Comparison of ENCODE assay signal across 8 cellular contexts in genomic region chrX:71181558-71181909, GRCh38. TPM values are rescaled to one million over a fixed set of nuclear protein-coding genes. Genes with fewer than 3 reads are reported as not detected.
DNase-seq lines count a peak whose midpoint lies in the region; FAIRE-seq and TF ChIP-seq lines count a peak whose summit lies in the region.

No MANE protein-coding gene starts in this region.

- H3K4me1 Mint-ChIP-seq in activated naive CD4-positive, alpha-beta T cell treated with anti-CD3 and anti-CD28 coated beads for 36 hours (ENCODE audit: low read depth) = peaks cover 14% of the 10 kb centered on the region

- peak overlapping the region; percentile 90 for H3K4me3 Mint-ChIP-seq in activated naive CD4-positive, alpha-beta T cell treated with anti-CD3 and anti-CD28 coated beads for 36 hours

- peak overlapping the region; percentile 2 for H3K4me3 ChIP-seq in HEK293 (ENCODE audit: low read depth, low read length)
- H3K4me3 ChIP-seq in right atrium auricular region = peak overlapping the region; percentile 33 to 43

- no peaks in the 10 kb centered on the region for H3K27me3 Mint-ChIP-seq in activated naive CD4-positive, alpha-beta T cell treated with anti-CD3 and anti-CD28 coated beads for 36 hours (ENCODE audit: low read depth)

- H3K27ac ChIP-seq in HEK293 (ENCODE audit: extremely low read depth, low read depth, low read length) = peak overlapping the region; percentile 65
- H3K27ac ChIP-seq in right atrium auricular region = peak overlapping the region; percentile 73 to 86

- H3K9me3 ChIP-seq in HEK293 (ENCODE audit: control insufficient read depth, insufficient read depth, low read depth, low read length) (no peaks in the 10 kb centered on the region), right atrium auricular region (no peaks in the 10 kb centered on the region)

- DNase-seq in GM12891 (ENCODE audit: insufficient read length, low spot score) (no peak), NCI-H69 (lab: John Stamatoyannopoulos, UW) (peak; percentile 69), right atrium auricular region (ENCODE audit: low spot score) (no peak), 8988T (no peak), GM19239 (ENCODE audit: insufficient read length, low spot score) (no peak)
- peak; percentile 69 for DNase-seq in activated naive CD4-positive, alpha-beta T cell treated with anti-CD3 and anti-CD28 coated beads for 36 hours
- peak; percentile 34 for DNase-seq in stimulated activated CD4-positive, alpha-beta T cell treated with anti-CD3 and anti-CD28 coated beads, Interleukin-12 subunit alpha, Interleukin-12 subunit beta, amount 100 ng/mL, for 4 hours

- TF ChIP-seq POLR2A in GM12891 (IDR thresholded peaks at IDR 0.05; ENCODE audit: low read depth, low read length) = no peak

- H3K27ac Mint-ChIP-seq in activated naive CD4-positive, alpha-beta T cell treated with anti-CD3 and anti-CD28 coated beads for 36 hours = peak overlapping the region; percentile 99

- CTCF ChIA-PET in HEK293 (lab: Yijun Ruan, JAX) = interaction anchor here (0.6 to 6.6 kb wide), 6 partner anchors 118 to 471 kb away, joined by 3 to 40 read pairs (median 4); no protein-coding TSS in a partner anchor
- CTCF ChIA-PET in activated naive CD4-positive, alpha-beta T cell treated with anti-CD3 and anti-CD28 coated beads for 36 hours (lab: Charles Lee) = interaction anchor here (0.9 to 1.0 kb wide), 2 partner anchors 11 to 64 kb away, joined by 3 read pairs; no protein-coding TSS in a partner anchor

- intact Hi-C loops in activated naive CD4-positive, alpha-beta T cell treated with anti-CD3 and anti-CD28 coated beads for 36 hours (cut with micrococcal nuclease) = loop anchor here (2.0 to 5.0 kb wide), 3 partner anchors 69 to 437 kb away; partner anchors contain the start of genes CXCR3, IL2RG and OGT

- H3K27me3 ChIP-seq in right atrium auricular region = no peaks in the 10 kb centered on the region

- H3K4me1 ChIP-seq in HEK293 (ENCODE audit: control insufficient read depth, insufficient read depth, low read length) (peaks cover 3% of the 10 kb centered on the region; the same call in 1 of the 2 replicates), right atrium auricular region (peaks cover 0 to 6% of the 10 kb centered on the region in 2 donors)

- POLR2A ChIA-PET in HEK293 (lab: Yijun Ruan, JAX) = interaction anchor here (0.7 to 2.3 kb wide), 12 partner anchors 12 to 352 kb away, joined by 3 to 19 read pairs (median 4); partner anchors contain the start of genes ITGB1BP2, MED12, NONO and OGT

- FAIRE-seq in GM12891 (lab: Jason Lieb, UNC) (peak; percentile 56), GM19239 (lab: Jason Lieb, UNC) (no peak)

- no peak for TF ChIP-seq CTCF in HEK293 (tag by site-specific recombination; IDR thresholded peaks at IDR 0.05)
- TF ChIP-seq CTCF in right atrium auricular region (IDR thresholded peaks at IDR 0.05) = no peak

- H3K36me3 Mint-ChIP-seq in activated naive CD4-positive, alpha-beta T cell treated with anti-CD3 and anti-CD28 coated beads for 36 hours (ENCODE audit: low read depth) = peaks cover 11% of the 10 kb centered on the region

- no peaks in the 10 kb centered on the region for H3K9me3 Mint-ChIP-seq in activated naive CD4-positive, alpha-beta T cell treated with anti-CD3 and anti-CD28 coated beads for 36 hours

- H3K36me3 ChIP-seq in HEK293 (ENCODE audit: control insufficient read depth in 2 of 2, insufficient read depth in 1 of 2, low read length in 2 of 2) (no peaks in the 10 kb centered on the region), right atrium auricular region (no peaks in the 10 kb centered on the region)

TF ChIP-seq in GM12891, 5 proteins besides CTCF, POLR2A, EP300 and RAD21:
- TF ChIP-seq PAX5 (IDR thresholded peaks at IDR 0.05; ENCODE audit: insufficient read depth, low read length, severe bottlenecking) (no peak), POLR2AphosphoS5 (IDR thresholded peaks at IDR 0.05; ENCODE audit: low read depth, low read length) (no peak; the same call in 1 of the 2 replicates), POU2F2 (IDR thresholded peaks at IDR 0.05; ENCODE audit: low read depth, low read length) (no peak), SPI1 (IDR thresholded peaks at IDR 0.05; ENCODE audit: low read depth, low read length) (no peak), TAF1 (IDR thresholded peaks at IDR 0.05; ENCODE audit: low read depth, low read length) (no peak)

TF ChIP-seq in HEK293, 187 proteins besides CTCF, POLR2A, EP300 and RAD21:
- no peak for TF ChIP-seq ZNF473 (tag by site-specific recombination; IDR thresholded peaks at IDR 0.05)
- peak; percentile 33; the same call in 1 of the 2 replicates for TF ChIP-seq ZBTB48 (tag by site-specific recombination; IDR thresholded peaks at IDR 0.05)

RNA-seq across cellular contexts. Expression of gene NLGN3, which starts 36.9 kb away (rescaled TPM):
- polyA plus RNA-seq in GM12891 (2012; ENCODE audit: low read depth, missing spikeins) = 0.37 TPM
- total RNA-seq in activated naive CD4-positive, alpha-beta T cell treated with anti-CD3 and anti-CD28 coated beads for 36 hours = under 1 TPM; 0.60 to 0.81 TPM
- under 1 TPM; 0.19 to 0.98 TPM for total RNA-seq in right atrium auricular region

RNA-seq across cellular contexts. Expression of gene GJB1, which starts 41.5 kb away (rescaled TPM):
- not detected for polyA plus RNA-seq in GM12891 (2012; ENCODE audit: low read depth, missing spikeins)
- not detected for total RNA-seq in activated naive CD4-positive, alpha-beta T cell treated with anti-CD3 and anti-CD28 coated beads for 36 hours
- not detected for total RNA-seq in right atrium auricular region

Comparison
In these comparisons a context has a peak if more than half of its experiments do, and no peak if none do; other contexts are left out.
1. DNase-seq: peak in NCI-H69 (single experiment), activated naive CD4-positive, alpha-beta T cell treated with anti-CD3 and anti-CD28 coated beads for 36 hours (single experiment) and stimulated activated CD4-positive, alpha-beta T cell treated with anti-CD3 and anti-CD28 coated beads, Interleukin-12 subunit alpha, Interleukin-12 subunit beta, amount 100 ng/mL, for 4 hours (single experiment); none in GM12891 (single experiment), right atrium auricular region (single experiment), 8988T (single experiment) and GM19239 (single experiment).